Comparison of ENCODE assay signal across 8 cellular contexts in the genomic region with DNA sequence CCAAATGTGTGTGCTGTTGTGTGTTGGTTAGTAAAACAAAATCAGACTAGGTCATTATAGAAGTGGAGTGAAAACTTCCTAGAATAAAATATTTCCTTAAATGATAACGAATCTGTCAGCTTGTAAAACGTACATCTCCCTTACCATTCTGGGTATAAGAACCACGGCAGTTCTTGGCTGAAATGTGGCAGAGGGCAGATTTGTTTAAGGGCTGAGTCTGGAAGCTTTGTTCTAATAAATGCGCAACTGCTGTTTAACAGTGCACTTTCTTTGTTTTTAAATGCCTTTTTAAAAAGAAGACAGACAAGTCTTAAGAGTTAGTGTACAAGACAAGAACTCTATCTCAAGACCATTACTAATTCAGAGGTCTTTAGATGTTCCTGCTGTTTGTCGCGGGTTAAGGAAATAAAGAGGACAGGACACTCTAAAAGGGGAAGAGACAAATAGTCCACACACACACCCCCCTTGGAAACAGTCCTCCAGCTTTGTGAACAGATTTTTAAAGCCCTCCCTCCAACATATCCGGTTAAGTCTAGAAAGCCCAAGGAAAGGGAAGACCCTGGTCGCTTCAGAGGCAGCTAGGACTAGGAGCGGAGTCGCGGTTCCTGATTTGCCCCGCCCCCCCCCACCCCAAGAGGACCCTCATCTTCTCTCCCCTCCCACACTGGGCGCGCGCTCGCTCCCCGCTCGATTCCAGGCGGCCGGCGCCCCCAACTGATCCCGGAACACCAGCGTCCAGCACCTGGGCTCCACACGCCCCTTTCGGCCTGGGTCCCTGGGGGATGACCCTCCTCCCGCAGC. TPM values are rescaled to one million over a fixed set of nuclear protein-coding genes. Genes with fewer than 3 reads are reported as not detected.
DNase-seq lines count a peak whose midpoint lies in the region; ATAC-seq and TF ChIP-seq lines count a peak whose summit lies in the region.

No MANE protein-coding gene starts in this region.

- H3K27ac ChIP-seq in SJSA1 (peak overlapping the region; percentile 55), colonic mucosa (peak overlapping the region; percentile 81), subcutaneous abdominal adipose tissue (ENCODE audit: low read depth, low read length) (peak overlapping the region; percentile 84)

- H3K9me3 ChIP-seq in SJSA1 (replicated peaks): 0 out of 2 replicates have a peak, but pooled peaks cover 2% of the 10 kb centered on the region
- H3K9me3 ChIP-seq in colonic mucosa: no peaks in the 10 kb centered on the region
- H3K9me3 ChIP-seq in subcutaneous abdominal adipose tissue (ENCODE audit: control insufficient read depth in 5 of 5, low read length in 5 of 5): no peaks in the 10 kb centered on the region

- H3K4me3 ChIP-seq in Jurkat, Clone E6-1 (ENCODE audit: low read length): peak overlapping the region; percentile 86
- H3K4me3 ChIP-seq in SJSA1: peak overlapping the region; percentile 82
- H3K4me3 ChIP-seq in colonic mucosa: peak overlapping the region; percentile 84
- H3K4me3 ChIP-seq in subcutaneous abdominal adipose tissue (ENCODE audit: low read depth in 1 of 5, low read length in 5 of 5): peak overlapping the region; percentile 85 to 94 (median 90)

- DNase-seq in Caki2 (ENCODE audit: low read depth) (peak; percentile 29), SJSA1 (ENCODE audit: low read depth in 1 of 2, low spot score in 2 of 2) (peak; percentile 33 to 45), colonic mucosa (peak; percentile 38), left kidney (ENCODE audit: low read depth, low spot score) (peak; percentile 90)
- DNase-seq in Jurkat, Clone E6-1 (ENCODE audit: low read depth, low spot score): peak; percentile 51
- no peak for DNase-seq in activated CD4-positive, alpha-beta T cell treated with anti-CD3 and anti-CD28 coated beads, Interleukin-2, amount 50 U/mL, for 4 hours

- in situ Hi-C loops in Caki2 (cut with HindIII; ENCODE audit: low pct_unique_long_range_greater_than_20kb, low sequenced_read_pairs): no loop called here

- intact Hi-C loops in colonic mucosa (cut with DNase I): no loop called here

- H3K27me3 ChIP-seq in SJSA1 (replicated peaks): no peaks in the 10 kb centered on the region
- no peaks in the 10 kb centered on the region for H3K27me3 ChIP-seq in colonic mucosa
- H3K27me3 ChIP-seq in subcutaneous abdominal adipose tissue (ENCODE audit: control insufficient read depth in 5 of 5, insufficient read depth in 4 of 5, low read length in 5 of 5): no peaks in the 10 kb centered on the region

- H3K36me3 ChIP-seq in SJSA1 (peaks cover 33% of the 10 kb centered on the region), colonic mucosa (no peaks in the 10 kb centered on the region), subcutaneous abdominal adipose tissue (ENCODE audit: control insufficient read depth in 5 of 5, insufficient read depth in 5 of 5, low read length in 5 of 5) (peaks cover 0 to 13% (median 8%) of the 10 kb centered on the region in 5 donors)

- no peak for TF ChIP-seq CTCF in colonic mucosa (IDR thresholded peaks at IDR 0.05)

- H3K9ac ChIP-seq in colonic mucosa (ENCODE audit: low read depth in 2 of 2, low read length in 2 of 2): peak overlapping the region; percentile 86 to 97
- peak overlapping the region; percentile 30 to 91 (median 80) for H3K9ac ChIP-seq in subcutaneous abdominal adipose tissue (ENCODE audit: low read length in 5 of 5)

- H3K4me1 ChIP-seq in SJSA1 (replicated peaks) (peaks cover 14% of the 10 kb centered on the region), colonic mucosa (no peaks in the 10 kb centered on the region), subcutaneous abdominal adipose tissue (ENCODE audit: control insufficient read depth in 5 of 5, insufficient read depth in 5 of 5, low read length in 5 of 5) (peaks cover 0 to 30% (median 26%) of the 10 kb centered on the region in 5 donors)

- peak; percentile 19 for ATAC-seq in GM21390 (IDR thresholded peaks at IDR 0.05; ENCODE audit: unreplicated experiment)

RNA-seq across cellular contexts. Expression of a gene that starts 0.6 kb away (rescaled TPM):
- total RNA-seq in Caki2 (2014; rRNA removed; shearing (Covaris generic); ENCODE audit: low replicate concordance): 3.9 and 6.8 TPM in 2 replicates
- polyA plus RNA-seq in Jurkat, Clone E6-1 (2012; ENCODE audit: insufficient read depth, insufficient read length): 28.3 TPM
- 7.1 and 8.3 TPM in 2 replicates for total RNA-seq in SJSA1 (2014; rRNA removed; shearing (Covaris generic))
- 10 to 100 TPM; 28.9 to 34.1 TPM for total RNA-seq in colonic mucosa

RNA-seq across cellular contexts. Expression of a gene that starts 34.7 kb away (rescaled TPM):
- total RNA-seq in Caki2 (2014; rRNA removed; shearing (Covaris generic); ENCODE audit: low replicate concordance): 22.1 and 26.7 TPM in 2 replicates
- polyA plus RNA-seq in Jurkat, Clone E6-1 (2012; ENCODE audit: insufficient read depth, insufficient read length): 32.9 TPM
- 23.1 and 29.5 TPM in 2 replicates for total RNA-seq in SJSA1 (2014; rRNA removed; shearing (Covaris generic))
- total RNA-seq in colonic mucosa: 10 to 100 TPM; 26.3 to 26.4 TPM

Comparison
In these comparisons a context has a peak if more than half of its experiments do, and no peak if none do; other contexts are left out.
1. DNase-seq: peak in Caki2 (single experiment), Jurkat, Clone E6-1 (single experiment), SJSA1 (2 of 2), colonic mucosa (single experiment) and left kidney (single experiment); none in activated CD4-positive, alpha-beta T cell treated with anti-CD3 and anti-CD28 coated beads, Interleukin-2, amount 50 U/mL, for 4 hours (0 of 2).
2. Peak in every context shown above with its lines, with median percentiles within 50 percentile points of each other: H3K4me3 ChIP-seq and H3K27ac ChIP-seq.